Comparison of ENCODE assay signal across 17 cellular contexts in genomic region chr6:14180609-14181008, GRCh38.
DNase-seq lines count a peak whose midpoint lies in the region; ATAC-seq, FAIRE-seq and TF ChIP-seq lines count a peak whose summit lies in the region.
"Had no signal": no experiment of that assay in that cellular context is flagged by ENCODE, and none has a peak within 500 bp of the region (broad histone marks: within the 10 kb centered on the region; RNA-seq: fewer than 3 reads in every experiment).

No MANE protein-coding gene starts in this region.

- no peak overlapping the region for H2AFZ ChIP-seq in K562 (ENCODE audit: low read depth, low read length)

- CTCF ChIA-PET in activated CD8-positive, alpha-beta T cell treated with anti-CD3 and anti-CD28 coated beads for 36 hours (lab: Charles Lee): interaction anchor here (1.6 kb wide), 1 partner anchor 272 kb away, joined by 3 read pairs; no protein-coding TSS in a partner anchor
- CTCF ChIA-PET in activated CD8-positive, alpha-beta T cell treated with anti-CD3 and anti-CD28 coated beads, Interleukin-2, amount 10 ng/mL, durations not matched to agents 7 days and 5 days (lab: Charles Lee): interaction anchor here (0.9 kb wide), 1 partner anchor 36 kb away, joined by 3 read pairs; no protein-coding TSS in a partner anchor
- CTCF ChIA-PET in K562 (lab: Yijun Ruan, JAX; ENCODE audit: low intra/inter-chr PET ratio): no interaction called here

- TF ChIP-seq RAD21 in K562 (CRISPR knock-in tag; conservative IDR thresholded peaks at IDR 0.05 in 1 of 2, IDR thresholded peaks at IDR 0.05 in 1 of 2): no peak

- no peaks in the 10 kb centered on the region for H3K36me3 Mint-ChIP-seq in activated CD8-positive, alpha-beta T cell treated with anti-CD3 and anti-CD28 coated beads for 36 hours (ENCODE audit: low read depth)
- H3K36me3 Mint-ChIP-seq in activated CD8-positive, alpha-beta T cell treated with anti-CD3 and anti-CD28 coated beads, Interleukin-2, amount 10 ng/mL, durations not matched to agents 7 days and 5 days (ENCODE audit: low read depth): no peaks in the 10 kb centered on the region
- no peaks in the 10 kb centered on the region for H3K36me3 Mint-ChIP-seq in activated naive CD4-positive, alpha-beta T cell treated with anti-CD3 and anti-CD28 coated beads, Interleukin-2, amount 50 U/mL, for 72 hours
- H3K36me3 Mint-ChIP-seq: CD8-positive, alpha-beta T cell had no signal

- H3K79me2 ChIP-seq in K562 (ENCODE audit: control insufficient read depth, insufficient read depth, low read length): no peaks in the 10 kb centered on the region

- no peak overlapping the region for H3K9ac ChIP-seq in K562 (ENCODE audit: insufficient read depth in 1 of 2, low read depth in 2 of 2, low read length in 2 of 2)
- H3K9ac ChIP-seq: BLaER1 treated with 17β-estradiol and CSF1 and Interleukin-3, amounts not matched to agents 10 nM and 100 nM had no signal

- H3K4me1 ChIP-seq in K562 (replicated peaks in 1 of 2; ENCODE audit: control insufficient read depth in 2 of 2, insufficient read depth in 2 of 2, low read length in 2 of 2): no peaks in the 10 kb centered on the region

- POLR2A ChIA-PET in activated CD8-positive, alpha-beta T cell treated with anti-CD3 and anti-CD28 coated beads for 36 hours (lab: Charles Lee): no interaction called here
- POLR2A ChIA-PET in activated CD8-positive, alpha-beta T cell treated with anti-CD3 and anti-CD28 coated beads, Interleukin-2, amount 10 ng/mL, durations not matched to agents 7 days and 5 days (lab: Charles Lee): no interaction called here
- POLR2A ChIA-PET in K562 (lab: Yijun Ruan, JAX): no interaction called here

- no peak for TF ChIP-seq CTCF in activated CD8-positive, alpha-beta T cell treated with anti-CD3 and anti-CD28 coated beads for 36 hours (IDR thresholded peaks at IDR 0.05)
- no peak for TF ChIP-seq CTCF in K562 (IDR thresholded peaks at IDR 0.05 in 2 of 3, conservative IDR thresholded peaks at IDR 0.05 in 1 of 3; ENCODE audit: insufficient read depth in 2 of 3, low read depth in 1 of 3, low read length in 3 of 3)

- peaks cover 1% of the 10 kb centered on the region for H3K27me3 Mint-ChIP-seq in activated CD8-positive, alpha-beta T cell treated with anti-CD3 and anti-CD28 coated beads for 36 hours
- peaks cover 2% of the 10 kb centered on the region for H3K27me3 Mint-ChIP-seq in activated CD8-positive, alpha-beta T cell treated with anti-CD3 and anti-CD28 coated beads, Interleukin-2, amount 10 ng/mL, durations not matched to agents 7 days and 5 days (ENCODE audit: low read depth)
- H3K27me3 Mint-ChIP-seq: B cell had no signal

- WGBS in K562 (ENCODE audit: insufficient coverage, low coverage, missing lambda C conversion rate): 0% methylated on average over 2 of the region's 2 CpGs

- peak; percentile 80 for ATAC-seq in activated CD8-positive, alpha-beta T cell treated with anti-CD3 and anti-CD28 coated beads for 36 hours
- no peak for ATAC-seq in activated CD8-positive, alpha-beta T cell treated with anti-CD3 and anti-CD28 coated beads, Interleukin-2, amount 10 ng/mL, durations not matched to agents 7 days and 5 days
- peak; percentile 56 to 91 for ATAC-seq in activated naive CD4-positive, alpha-beta T cell treated with anti-CD3 and anti-CD28 coated beads, Interleukin-2, amount 50 U/mL, for 72 hours
- ATAC-seq in K562: no peak
- ATAC-seq in stimulated activated naive CD8-positive, alpha-beta T cell treated with anti-CD3 and anti-CD28 coated beads, Interleukin-15, Interleukin-2, amounts not matched to agents 100 U/mL and 50 U/mL, for 24 hours: peak; percentile 69
- ATAC-seq in GM18873 (IDR thresholded peaks at IDR 0.05; ENCODE audit: low FRiP score, unreplicated experiment): no peak
- ATAC-seq: CD8-positive, alpha-beta T cell; GM12878 had no signal

- H4K20me1 ChIP-seq in K562 (replicated peaks; ENCODE audit: control insufficient read depth, insufficient read depth, low read length): no peaks in the 10 kb centered on the region
- H4K20me1 ChIP-seq: BLaER1 treated with 17β-estradiol and CSF1 and Interleukin-3, amounts not matched to agents 10 nM and 100 nM had no signal

- no peak for DNase-seq in activated CD8-positive, alpha-beta T cell treated with anti-CD3 and anti-CD28 coated beads for 36 hours
- DNase-seq in activated CD8-positive, alpha-beta T cell treated with anti-CD3 and anti-CD28 coated beads, Interleukin-2, amount 10 ng/mL, durations not matched to agents 7 days and 5 days: no peak
- no peak for DNase-seq in activated naive CD4-positive, alpha-beta T cell treated with anti-CD3 and anti-CD28 coated beads, Interleukin-2, amount 50 U/mL, for 72 hours (ENCODE audit: low spot score in 2 of 2)
- DNase-seq in activated naive CD4-positive, alpha-beta T cell (lab: John Stamatoyannopoulos, UW): no peak
- DNase-seq in K562 (ENCODE audit: extremely low read depth in 1 of 4, low spot score in 3 of 4): no peak
- DNase-seq in stimulated activated naive CD8-positive, alpha-beta T cell treated with anti-CD3 and anti-CD28 coated beads, Interleukin-15, Interleukin-2, amounts not matched to agents 100 U/mL and 50 U/mL, for 24 hours: no peak
- DNase-seq: Calu3; CD8-positive, alpha-beta T cell; DND-41; EL; H9 had no signal

- H3K27ac ChIP-seq in K562 (ENCODE audit: extremely low read depth, low read depth, low read length): no peak overlapping the region
- H3K27ac ChIP-seq: BLaER1 treated with 17β-estradiol and CSF1 and Interleukin-3, amounts not matched to agents 10 nM and 100 nM had no signal

- peaks cover 5% of the 10 kb centered on the region for H3K4me1 Mint-ChIP-seq in activated CD8-positive, alpha-beta T cell treated with anti-CD3 and anti-CD28 coated beads for 36 hours (ENCODE audit: low read depth)
- no peaks in the 10 kb centered on the region for H3K4me1 Mint-ChIP-seq in activated CD8-positive, alpha-beta T cell treated with anti-CD3 and anti-CD28 coated beads, Interleukin-2, amount 10 ng/mL, durations not matched to agents 7 days and 5 days (ENCODE audit: low read depth)
- H3K4me1 Mint-ChIP-seq: B cell had no signal

- TF ChIP-seq EP300 in K562 (IDR thresholded peaks at IDR 0.05; ENCODE audit: low read length): no peak

- H3K4me3 ChIP-seq in K562: no peak overlapping the region
- H3K4me3 ChIP-seq: BLaER1 treated with 17β-estradiol and CSF1 and Interleukin-3, amounts not matched to agents 10 nM and 100 nM; GM12878 had no signal

- H3K9me3 ChIP-seq in K562 (replicated peaks; ENCODE audit: control insufficient read depth, insufficient read depth, low read depth, low read length): no peaks in the 10 kb centered on the region

- H3K9me1 ChIP-seq in K562 (ENCODE audit: control insufficient read depth, insufficient read depth, low read length): no peaks in the 10 kb centered on the region

- no peak overlapping the region for H3K27ac Mint-ChIP-seq in activated CD8-positive, alpha-beta T cell treated with anti-CD3 and anti-CD28 coated beads for 36 hours
- no peak overlapping the region for H3K27ac Mint-ChIP-seq in activated CD8-positive, alpha-beta T cell treated with anti-CD3 and anti-CD28 coated beads, Interleukin-2, amount 10 ng/mL, durations not matched to agents 7 days and 5 days
- no peak overlapping the region for H3K27ac Mint-ChIP-seq in activated naive CD4-positive, alpha-beta T cell treated with anti-CD3 and anti-CD28 coated beads, Interleukin-2, amount 50 U/mL, for 72 hours
- H3K27ac Mint-ChIP-seq: B cell; CD8-positive, alpha-beta T cell; H9 had no signal

- in situ Hi-C loops in K562 (cut with MboI): no loop called here

- TF ChIP-seq POLR2A in K562 (conservative IDR thresholded peaks at IDR 0.05): no peak

- no TSS peak for BruUV-seq in K562 (replicated peaks; lab: Mats Ljungman, UMichigan)

- H3K27me3 ChIP-seq in K562 (ENCODE audit: control insufficient read depth in 2 of 2, insufficient read depth in 2 of 2, low read length in 2 of 2): peaks cover 29 to 48% of the 10 kb centered on the region in 2 experiments
- H3K27me3 ChIP-seq: BLaER1 treated with 17β-estradiol and CSF1 and Interleukin-3, amounts not matched to agents 10 nM and 100 nM had no signal

- no peak for FAIRE-seq in K562 (lab: Jason Lieb, UNC)
- FAIRE-seq: GM12878, GM19239, H1 had no signal

- H3K36me3 ChIP-seq in K562 (ENCODE audit: control insufficient read depth, insufficient read depth, low read length): no peaks in the 10 kb centered on the region
- H3K36me3 ChIP-seq: BLaER1 treated with 17β-estradiol and CSF1 and Interleukin-3, amounts not matched to agents 10 nM and 100 nM had no signal

- no peaks in the 10 kb centered on the region for H3K9me3 Mint-ChIP-seq in activated CD8-positive, alpha-beta T cell treated with anti-CD3 and anti-CD28 coated beads for 36 hours
- H3K9me3 Mint-ChIP-seq in activated CD8-positive, alpha-beta T cell treated with anti-CD3 and anti-CD28 coated beads, Interleukin-2, amount 10 ng/mL, durations not matched to agents 7 days and 5 days (ENCODE audit: insufficient read depth): no peaks in the 10 kb centered on the region
- H3K9me3 Mint-ChIP-seq in activated naive CD4-positive, alpha-beta T cell treated with anti-CD3 and anti-CD28 coated beads, Interleukin-2, amount 50 U/mL, for 72 hours: no peaks in the 10 kb centered on the region
- H3K9me3 Mint-ChIP-seq: CD8-positive, alpha-beta T cell had no signal

- intact Hi-C loops in activated CD8-positive, alpha-beta T cell treated with anti-CD3 and anti-CD28 coated beads for 36 hours (cut with micrococcal nuclease): no loop called here
- intact Hi-C loops in K562 (cut with micrococcal nuclease): no loop called here

- H3K4me2 ChIP-seq in K562 (ENCODE audit: insufficient read depth, low read length): no peak overlapping the region
- H3K4me2 ChIP-seq: BLaER1 treated with 17β-estradiol and CSF1 and Interleukin-3, amounts not matched to agents 10 nM and 100 nM had no signal

- H3K4me3 Mint-ChIP-seq in activated CD8-positive, alpha-beta T cell treated with anti-CD3 and anti-CD28 coated beads for 36 hours: no peak overlapping the region
- no peak overlapping the region for H3K4me3 Mint-ChIP-seq in activated CD8-positive, alpha-beta T cell treated with anti-CD3 and anti-CD28 coated beads, Interleukin-2, amount 10 ng/mL, durations not matched to agents 7 days and 5 days
- H3K4me3 Mint-ChIP-seq: B cell; CD8-positive, alpha-beta T cell; H9 had no signal

TF ChIP-seq in K562, 482 proteins besides CTCF, POLR2A, EP300 and RAD21 (continues in another document):
- no peak for TF ChIP-seq POLR3A (IDR thresholded peaks at IDR 0.05; ENCODE audit: borderline replicate concordance, extremely low read depth, insufficient read depth, insufficient read length)
- TF ChIP-seq RHOXF2B (CRISPR knock-in tag; conservative IDR thresholded peaks at IDR 0.05): no peak

Comparison
In these comparisons a context has a peak if more than half of its experiments do, and no peak if none do; other contexts are left out.
1. ATAC-seq: peak in activated CD8-positive, alpha-beta T cell treated with anti-CD3 and anti-CD28 coated beads for 36 hours (single experiment), activated naive CD4-positive, alpha-beta T cell treated with anti-CD3 and anti-CD28 coated beads, Interleukin-2, amount 50 U/mL, for 72 hours (2 of 2) and stimulated activated naive CD8-positive, alpha-beta T cell treated with anti-CD3 and anti-CD28 coated beads, Interleukin-15, Interleukin-2, amounts not matched to agents 100 U/mL and 50 U/mL, for 24 hours (single experiment); none in activated CD8-positive, alpha-beta T cell treated with anti-CD3 and anti-CD28 coated beads, Interleukin-2, amount 10 ng/mL, durations not matched to agents 7 days and 5 days (single experiment), K562 (single experiment) and GM18873 (single experiment).